In the genomic region with DNA sequence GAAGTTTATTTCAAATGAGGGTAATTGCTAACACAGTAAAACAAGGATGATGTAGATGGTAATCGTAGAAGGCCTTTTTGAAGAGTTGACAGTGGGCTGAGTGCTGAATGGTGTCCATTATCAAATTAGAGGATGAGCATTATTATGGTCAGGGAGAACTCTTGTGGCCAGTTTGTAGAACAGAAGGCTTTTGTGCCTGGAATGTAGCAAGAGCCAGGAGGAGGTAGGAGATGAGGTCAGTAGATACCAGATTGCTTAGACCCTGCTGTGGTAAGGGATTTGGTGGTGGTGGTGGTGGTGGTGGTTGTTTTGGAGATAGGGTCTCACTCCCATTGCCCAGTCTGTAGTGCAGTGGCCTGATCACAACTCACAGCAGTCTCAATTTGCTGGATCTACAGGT, we compare ENCODE assay signal across 1 cellular context.
TF ChIP-seq lines count a peak whose summit lies in the region.

No MANE protein-coding gene starts in this region.

TF ChIP-seq in SK-N-SH, 30 proteins besides CTCF, POLR2A, EP300 and RAD21 (continued from another document):
- TF ChIP-seq, protein P1, sequence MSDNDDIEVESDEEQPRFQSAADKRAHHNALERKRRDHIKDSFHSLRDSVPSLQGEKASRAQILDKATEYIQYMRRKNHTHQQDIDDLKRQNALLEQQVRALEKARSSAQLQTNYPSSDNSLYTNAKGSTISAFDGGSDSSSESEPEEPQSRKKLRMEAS (IDR thresholded peaks at IDR 0.05; ENCODE audit: low read depth): no peak
